ENCODE assay signal across 1 cellular context in the genomic region with DNA sequence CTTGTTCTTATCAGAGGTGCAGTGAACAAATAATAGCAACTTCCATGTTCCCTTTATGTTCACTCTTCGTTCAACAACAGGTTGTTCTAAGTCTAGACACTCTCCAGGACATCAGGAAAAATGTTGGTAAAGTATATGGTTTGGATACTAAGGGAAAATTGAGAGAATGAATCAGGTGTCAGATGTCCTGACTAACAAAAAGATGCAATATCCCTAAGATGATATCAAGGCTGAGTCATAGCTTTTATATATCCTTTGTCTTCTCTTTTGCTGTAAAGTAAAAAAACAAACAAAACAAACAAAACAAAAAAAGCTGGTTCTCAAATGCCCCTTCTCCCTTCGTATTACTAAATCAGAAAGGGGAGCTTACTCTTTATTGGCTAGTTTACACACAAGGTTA.
TF ChIP-seq lines count a peak whose summit lies in the region.

No MANE protein-coding gene starts in this region.

TF ChIP-seq in SK-N-SH, 30 proteins besides CTCF, POLR2A, EP300 and RAD21 (continued from another document):
- TF ChIP-seq, protein P1, sequence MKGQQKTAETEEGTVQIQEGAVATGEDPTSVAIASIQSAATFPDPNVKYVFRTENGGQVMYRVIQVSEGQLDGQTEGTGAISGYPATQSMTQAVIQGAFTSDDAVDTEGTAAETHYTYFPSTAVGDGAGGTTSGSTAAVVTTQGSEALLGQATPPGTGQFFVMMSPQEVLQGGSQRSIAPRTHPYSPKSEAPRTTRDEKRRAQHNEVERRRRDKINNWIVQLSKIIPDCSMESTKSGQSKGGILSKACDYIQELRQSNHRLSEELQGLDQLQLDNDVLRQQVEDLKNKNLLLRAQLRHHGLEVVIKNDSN (IDR thresholded peaks at IDR 0.05; ENCODE audit: borderline replicate concordance, low read depth) = no peak
- TF ChIP-seq RFX5 (IDR thresholded peaks at IDR 0.05; ENCODE audit: low read length) (no peak), SMC3 (IDR thresholded peaks at IDR 0.05; ENCODE audit: low read depth, low read length) (no peak)
